ENCODE assay signal across 8 cellular contexts in genomic region chr19:6458695-6459355, GRCh38. TPM values are rescaled to one million over a fixed set of nuclear protein-coding genes. Genes with fewer than 3 reads are reported as not detected.
DNase-seq lines count a peak whose midpoint lies in the region; ATAC-seq and TF ChIP-seq lines count a peak whose summit lies in the region.

No MANE protein-coding gene starts in this region.

- POLR2A ChIA-PET in HEK293T (lab: Yijun Ruan, JAX) = interaction anchor here (1.2 to 2.4 kb wide), 3 partner anchors 34 to 278 kb away, joined by 3 to 10 read pairs (median 5); partner anchors contain the start of gene KHSRP

- H3K4me1 Mint-ChIP-seq in activated naive CD8-positive, alpha-beta T cell treated with anti-CD3 and anti-CD28 coated beads for 36 hours = peaks cover 20% of the 10 kb centered on the region

- no peaks in the 10 kb centered on the region for H3K27me3 Mint-ChIP-seq in activated naive CD8-positive, alpha-beta T cell treated with anti-CD3 and anti-CD28 coated beads for 36 hours

- DNase-seq in NCI-H748 (lab: John Stamatoyannopoulos, UW; ENCODE audit: unreplicated experiment) (peak; percentile 22), NCI-H748 treated with DMSO at 0.1 percent for 48 hours (lab: John Stamatoyannopoulos, UW) (no peak), iPS-NIHi7 (ENCODE audit: extremely low spot score) (peak; percentile 26), stomach (peak; percentile 53), NCI-H146 treated with DMSO at 0.1 percent for 48 hours (lab: John Stamatoyannopoulos, UW; ENCODE audit: unreplicated experiment) (no peak), HEK293T (ENCODE audit: extremely low spot score) (no peak)
- DNase-seq in activated naive CD8-positive, alpha-beta T cell treated with anti-CD3 and anti-CD28 coated beads for 36 hours = no peak

- peak overlapping the region; percentile 82 for H3K4me3 Mint-ChIP-seq in activated naive CD8-positive, alpha-beta T cell treated with anti-CD3 and anti-CD28 coated beads for 36 hours

- intact Hi-C loops in stomach (cut with DNase I; ENCODE audit: low total_unique reads) = no loop called here

- peaks cover 0 to 20% (median 2%) of the 10 kb centered on the region in 3 donors for H3K27me3 ChIP-seq in stomach

- no peak for TF ChIP-seq EP300 in stomach (IDR thresholded peaks at IDR 0.05)

- peak overlapping the region; percentile 65 for H3K27ac Mint-ChIP-seq in activated naive CD8-positive, alpha-beta T cell treated with anti-CD3 and anti-CD28 coated beads for 36 hours

- H3K4me3 ChIP-seq in stomach = peak overlapping the region; percentile 82 to 97 (median 86)

- peak overlapping the region; percentile 85 to 94 (median 91) for H3K27ac ChIP-seq in stomach

- peaks cover 4 to 13% (median 10%) of the 10 kb centered on the region in 4 donors for H3K9me3 ChIP-seq in stomach

- peaks cover 7 to 36% (median 30%) of the 10 kb centered on the region in 4 donors for H3K36me3 ChIP-seq in stomach

- TF ChIP-seq POLR2A in stomach (IDR thresholded peaks at IDR 0.05) = no peak

- no peak for TF ChIP-seq CTCF in stomach (IDR thresholded peaks at IDR 0.05)

- H3K36me3 Mint-ChIP-seq in activated naive CD8-positive, alpha-beta T cell treated with anti-CD3 and anti-CD28 coated beads for 36 hours = peaks cover 33% of the 10 kb centered on the region

- CTCF ChIA-PET in HEK293T (lab: Yijun Ruan, JAX) = no interaction called here

- WGBS in stomach, 5 donors = 17 to 31% (median 23%) methylated on average over 17 to 24 of the region's 24 CpGs

- ATAC-seq in HG03469 (IDR thresholded peaks at IDR 0.05; ENCODE audit: unreplicated experiment) = no peak

- H3K4me1 ChIP-seq in stomach = peaks cover 8 to 37% (median 23%) of the 10 kb centered on the region in 4 donors

- H3K9me3 Mint-ChIP-seq in activated naive CD8-positive, alpha-beta T cell treated with anti-CD3 and anti-CD28 coated beads for 36 hours = peaks cover 15% of the 10 kb centered on the region

TF ChIP-seq in HEK293T, 16 proteins besides CTCF, POLR2A, EP300 and RAD21:
- TF ChIP-seq L3MBTL2 (conservative IDR thresholded peaks at IDR 0.05) (no peak), PKNOX1 (IDR thresholded peaks at IDR 0.05) (no peak), CTBP1 (IDR thresholded peaks at IDR 0.05; ENCODE audit: borderline replicate concordance) (no peak), LEF1 (IDR thresholded peaks at IDR 0.05; ENCODE audit: borderline replicate concordance) (no peak), TARDBP (IDR thresholded peaks at IDR 0.05) (no peak)

RNA-seq across cellular contexts. Expression of gene SLC25A23, which starts 0.8 kb away (rescaled TPM):
- total RNA-seq in activated naive CD8-positive, alpha-beta T cell treated with anti-CD3 and anti-CD28 coated beads for 36 hours = 10 to 100 TPM; 14.8 to 18.4 TPM
- 100 to 1,000 TPM in 1 of 5 donors, 10 to 100 TPM in 4; 20.7 to 191 (median 60.1) TPM for total RNA-seq in stomach
- polyA plus RNA-seq in stomach = 10 to 100 TPM; 30.8 to 42.5 (median 34.2) TPM

RNA-seq across cellular contexts. Expression of gene CRB3, which starts 5.2 kb away (rescaled TPM):
- 1 to 10 TPM; 2.1 to 2.5 TPM for total RNA-seq in activated naive CD8-positive, alpha-beta T cell treated with anti-CD3 and anti-CD28 coated beads for 36 hours
- 100 to 1,000 TPM in 1 of 5 donors, 10 to 100 TPM in 3, 1 to 10 TPM in 1; 7.6 to 203 (median 46.1) TPM for total RNA-seq in stomach
- polyA plus RNA-seq in stomach = 10 to 100 TPM; 34.3 to 66.6 (median 51.9) TPM

RNA-seq across cellular contexts. Expression of gene DENND1C, which starts 22.8 kb away (rescaled TPM):
- 10 to 100 TPM; 62.4 to 63.2 TPM for total RNA-seq in activated naive CD8-positive, alpha-beta T cell treated with anti-CD3 and anti-CD28 coated beads for 36 hours
- 10 to 100 TPM in 1 of 5 donors, 1 to 10 TPM in 2, under 1 TPM in 2; 0.45 to 15.2 (median 1.1) TPM for total RNA-seq in stomach
- 1 to 10 TPM; 2.5 to 3.1 (median 2.9) TPM for polyA plus RNA-seq in stomach

RNA-seq across cellular contexts. Expression of gene SLC25A41, which starts 25.3 kb away (rescaled TPM):
- total RNA-seq in activated naive CD8-positive, alpha-beta T cell treated with anti-CD3 and anti-CD28 coated beads for 36 hours = under 1 TPM; 0.52 to 0.60 TPM
- total RNA-seq in stomach = 1 to 10 TPM in 1 of 5 donors, not detected in 4; 4.9 TPM
- polyA plus RNA-seq in stomach = under 1 TPM in 1 of 3 donors, not detected in 2; 0.80 TPM

RNA-seq across cellular contexts. Expression of gene KHSRP, which starts 34.2 kb away (rescaled TPM):
- total RNA-seq in activated naive CD8-positive, alpha-beta T cell treated with anti-CD3 and anti-CD28 coated beads for 36 hours = 100 to 1,000 TPM; 483 to 489 TPM
- 100 to 1,000 TPM; 111 to 130 (median 112) TPM for total RNA-seq in stomach
- 100 to 1,000 TPM in 1 of 3 donors, 10 to 100 TPM in 2; 49.1 to 103 (median 79.3) TPM for polyA plus RNA-seq in stomach

Comparison
In these comparisons a context has a peak if more than half of its experiments do, and no peak if none do; other contexts are left out.
1. DNase-seq: peak in NCI-H748 (single experiment), iPS-NIHi7 (single experiment) and stomach (single experiment); none in NCI-H748 treated with DMSO at 0.1 percent for 48 hours (single experiment), activated naive CD8-positive, alpha-beta T cell treated with anti-CD3 and anti-CD28 coated beads for 36 hours (single experiment), NCI-H146 treated with DMSO at 0.1 percent for 48 hours (single experiment) and HEK293T (single experiment).